In the genomic region with DNA sequence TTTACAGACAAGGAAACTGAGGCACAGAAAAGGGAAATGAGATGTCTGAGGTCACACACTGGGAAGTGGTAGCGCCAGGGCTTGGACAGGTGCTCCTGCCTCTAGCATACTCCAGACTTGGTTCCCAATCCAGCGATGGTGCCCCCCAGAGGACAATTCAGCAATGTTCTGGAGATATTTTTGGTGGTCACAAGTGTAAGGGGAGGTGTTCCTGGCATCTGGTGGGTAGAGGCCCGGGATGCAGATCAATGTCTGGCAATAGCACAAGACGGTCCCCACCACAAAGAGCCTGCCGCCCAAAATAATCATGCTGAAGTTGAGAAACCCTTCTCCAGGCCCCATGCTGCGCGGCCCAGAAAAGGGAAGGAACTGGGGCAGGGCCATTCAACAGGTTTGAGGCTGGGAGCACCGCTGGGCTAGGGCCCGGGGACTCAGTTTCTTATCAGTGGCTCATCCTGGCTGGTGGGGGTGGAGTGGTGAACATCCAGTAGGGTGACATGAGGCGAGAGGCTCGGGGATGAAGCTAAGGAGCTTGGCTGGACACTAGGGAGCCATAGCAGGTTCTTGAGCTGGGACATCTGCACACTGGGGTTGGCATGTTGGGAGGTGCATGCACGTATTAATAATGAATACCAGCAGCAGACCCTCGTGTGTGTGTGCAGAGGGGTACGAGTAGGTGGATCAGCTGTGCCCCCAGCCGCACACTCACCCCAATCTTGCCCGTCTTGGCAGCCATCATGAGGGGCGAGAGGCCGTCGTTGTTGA, we compare ENCODE assay signal across 13 cellular contexts. TPM values are rescaled to one million over a fixed set of nuclear protein-coding genes. Genes with fewer than 3 reads are reported as not detected.
A peak's percentile ranks its signal among the peaks of the same experiment; 100 is the strongest.
DNase-seq lines count a peak whose midpoint lies in the region; ATAC-seq and TF ChIP-seq lines count a peak whose summit lies in the region.
"Had no signal": no experiment of that assay in that cellular context is flagged by ENCODE, and none has a peak within 500 bp of the region (broad histone marks: within the 10 kb centered on the region; RNA-seq: fewer than 3 reads in every experiment).

No MANE protein-coding gene starts in this region.

- H3F3A ChIP-seq in Loucy (ENCODE audit: low read depth): no peaks in the 10 kb centered on the region

- H3K36me3 Mint-ChIP-seq in WTC11 (no peaks in the 10 kb centered on the region), neural crest cell (ENCODE audit: low read depth) (no peaks in the 10 kb centered on the region)

- H3K79me2 ChIP-seq in Loucy (ENCODE audit: insufficient read depth, low read length): no peaks in the 10 kb centered on the region
- H3K79me2 ChIP-seq: parathyroid adenoma had no signal

- no peak overlapping the region for H2AFZ ChIP-seq in Loucy (ENCODE audit: low read length)
- H2AFZ ChIP-seq: parathyroid adenoma had no signal

- no peak for TF ChIP-seq POLR2A in esophagus muscularis mucosa (IDR thresholded peaks at IDR 0.05; ENCODE audit: low read depth)

- no peaks in the 10 kb centered on the region for H4K20me1 ChIP-seq in Loucy (ENCODE audit: insufficient read depth, low read length, poor library complexity, severe bottlenecking)

- intact Hi-C loops in esophagus muscularis mucosa (cut with DNase I): no loop called here

- POLR2A ChIA-PET in WTC11 (lab: Charles Lee): no interaction called here

- WGBS in esophagus muscularis mucosa: 80% methylated on average over 17 of the region's 19 CpGs

- H3K4me1 ChIP-seq in Loucy (ENCODE audit: insufficient read depth, low read length, poor library complexity, severe bottlenecking) (no peaks in the 10 kb centered on the region), esophagus muscularis mucosa (no peaks in the 10 kb centered on the region)
- H3K4me1 ChIP-seq: parathyroid adenoma had no signal

- no peak overlapping the region for H3K27ac Mint-ChIP-seq in WTC11
- no peak overlapping the region for H3K27ac Mint-ChIP-seq in neural crest cell (ENCODE audit: unreplicated experiment)

- no peaks in the 10 kb centered on the region for H3K9me3 ChIP-seq in Loucy (ENCODE audit: insufficient read depth, low read depth, low read length)
- no peaks in the 10 kb centered on the region for H3K9me3 ChIP-seq in esophagus muscularis mucosa

- no peak overlapping the region for H3K9ac ChIP-seq in Loucy (ENCODE audit: low read depth, low read length, poor library complexity, severe bottlenecking)
- H3K9ac ChIP-seq: parathyroid adenoma had no signal

- CTCF ChIA-PET in WTC11 (lab: Charles Lee): interaction anchor here (1.3 kb wide), 1 partner anchor 48 kb away, joined by 3 read pairs; no protein-coding TSS in a partner anchor

- peak; percentile 19 for DNase-seq in NCI-H748 (lab: John Stamatoyannopoulos, UW; ENCODE audit: unreplicated experiment)
- DNase-seq in NCI-H748 treated with DMSO at 0.1 percent for 48 hours (lab: John Stamatoyannopoulos, UW): no peak
- DNase-seq in WTC11 (ENCODE audit: low spot score): peak; percentile 66
- no peak for DNase-seq in neural crest cell (ENCODE audit: low read depth, low spot score)
- no peak for DNase-seq in esophagus muscularis mucosa (ENCODE audit: extremely low spot score)
- DNase-seq: activated naive CD4-positive, alpha-beta T cell; AML-193; NCI-H2029; T1000 had no signal

- H3K36me3 ChIP-seq in Loucy (ENCODE audit: insufficient read depth, low read length) (no peaks in the 10 kb centered on the region), esophagus muscularis mucosa (no peaks in the 10 kb centered on the region)

- H3K4me3 Mint-ChIP-seq in WTC11 (no peak overlapping the region), neural crest cell (no peak overlapping the region)

- H3K9me3 Mint-ChIP-seq in WTC11 (no peaks in the 10 kb centered on the region), neural crest cell (no peaks in the 10 kb centered on the region)

- TF ChIP-seq CTCF in Loucy (conservative IDR thresholded peaks at IDR 0.05; ENCODE audit: low read length): peak; percentile 59
- 0 out of 2 replicates have a peak, but pooled peaks have one; percentile 16 for TF ChIP-seq CTCF in WTC11 (IDR thresholded peaks at IDR 0.05)
- TF ChIP-seq CTCF in neural crest cell (conservative IDR thresholded peaks at IDR 0.05): peak; percentile 34
- no peak for TF ChIP-seq CTCF in esophagus muscularis mucosa (IDR thresholded peaks at IDR 0.05)

- H3K27ac ChIP-seq in esophagus muscularis mucosa (replicated peaks in 1 of 4): no peak overlapping the region
- H3K27ac ChIP-seq: parathyroid adenoma had no signal

- no peaks in the 10 kb centered on the region; the same call in none of the 2 replicates for H3K27me3 Mint-ChIP-seq in WTC11 (ENCODE audit: low read depth)
- no peaks in the 10 kb centered on the region for H3K27me3 Mint-ChIP-seq in neural crest cell (ENCODE audit: low read depth)

- TF ChIP-seq EP300 in esophagus muscularis mucosa (IDR thresholded peaks at IDR 0.05): no peak

- H3K9me2 ChIP-seq in Loucy (replicated peaks; ENCODE audit: low read depth, low read length): no peaks in the 10 kb centered on the region

- H3K27me3 ChIP-seq in Loucy (ENCODE audit: insufficient read depth, low read length, poor library complexity, severe bottlenecking): no peaks in the 10 kb centered on the region
- H3K27me3 ChIP-seq in esophagus muscularis mucosa: peaks cover 0 to 12% (median 0%) of the 10 kb centered on the region in 4 donors

- H3K4me2 ChIP-seq in Loucy (ENCODE audit: low read depth, low read length, poor library complexity, severe bottlenecking): no peak overlapping the region

- H3K4me1 Mint-ChIP-seq in WTC11: peaks cover 3% of the 10 kb centered on the region; the same call in 1 of the 2 replicates
- H3K4me1 Mint-ChIP-seq in neural crest cell: peaks cover 4% of the 10 kb centered on the region

- H3K4me3 ChIP-seq in Loucy (ENCODE audit: low read length, poor library complexity, severe bottlenecking) (no peak overlapping the region), esophagus muscularis mucosa (no peak overlapping the region)

- ATAC-seq in WTC11: peak; percentile 85
- no peak for ATAC-seq in GM21825 (IDR thresholded peaks at IDR 0.05; ENCODE audit: unreplicated experiment)
- ATAC-seq in GM21717 (IDR thresholded peaks at IDR 0.05; ENCODE audit: unreplicated experiment): no peak

TF ChIP-seq in WTC11, 78 proteins besides CTCF, POLR2A, EP300 and RAD21:
- TF ChIP-seq JUN (CRISPR knock-in tag; IDR thresholded peaks at IDR 0.05) (no peak), GTF2I (CRISPR knock-in tag; conservative IDR thresholded peaks at IDR 0.05) (peak; percentile 77), ZNF232 (CRISPR knock-in tag; IDR thresholded peaks at IDR 0.05) (no peak), ESRRA (CRISPR knock-in tag; IDR thresholded peaks at IDR 0.05; ENCODE audit: borderline replicate concordance) (no peak), GRHL2 (CRISPR knock-in tag; IDR thresholded peaks at IDR 0.05; ENCODE audit: insufficient replicate concordance, severe bottlenecking) (no peak), CBFB (CRISPR knock-in tag; IDR thresholded peaks at IDR 0.05; ENCODE audit: low read depth) (no peak), NR1H2 (CRISPR knock-in tag; IDR thresholded peaks at IDR 0.05) (no peak)
- TF ChIP-seq, protein P1, sequence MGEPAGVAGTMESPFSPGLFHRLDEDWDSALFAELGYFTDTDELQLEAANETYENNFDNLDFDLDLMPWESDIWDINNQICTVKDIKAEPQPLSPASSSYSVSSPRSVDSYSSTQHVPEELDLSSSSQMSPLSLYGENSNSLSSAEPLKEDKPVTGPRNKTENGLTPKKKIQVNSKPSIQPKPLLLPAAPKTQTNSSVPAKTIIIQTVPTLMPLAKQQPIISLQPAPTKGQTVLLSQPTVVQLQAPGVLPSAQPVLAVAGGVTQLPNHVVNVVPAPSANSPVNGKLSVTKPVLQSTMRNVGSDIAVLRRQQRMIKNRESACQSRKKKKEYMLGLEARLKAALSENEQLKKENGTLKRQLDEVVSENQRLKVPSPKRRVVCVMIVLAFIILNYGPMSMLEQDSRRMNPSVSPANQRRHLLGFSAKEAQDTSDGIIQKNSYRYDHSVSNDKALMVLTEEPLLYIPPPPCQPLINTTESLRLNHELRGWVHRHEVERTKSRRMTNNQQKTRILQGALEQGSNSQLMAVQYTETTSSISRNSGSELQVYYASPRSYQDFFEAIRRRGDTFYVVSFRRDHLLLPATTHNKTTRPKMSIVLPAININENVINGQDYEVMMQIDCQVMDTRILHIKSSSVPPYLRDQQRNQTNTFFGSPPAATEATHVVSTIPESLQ (CRISPR knock-in tag; IDR thresholded peaks at IDR 0.05): no peak
TF ChIP-seq in WTC11: peak in this region for 1.

RNA-seq across cellular contexts. Expression of a gene that starts 35.1 kb away (rescaled TPM):
- 2.9 to 5.4 TPM (median 5.1 TPM) in 3 replicates for total RNA-seq in WTC11 (2021)
- total RNA-seq in neural crest cell: 3.5 and 3.7 TPM in 2 replicates
- total RNA-seq in esophagus muscularis mucosa: under 1 TPM; under 0.01 to 0.63 (median 0.35) TPM

Comparison
In these comparisons a context has a peak if more than half of its experiments do, and no peak if none do; other contexts are left out.
1. DNase-seq: peak in NCI-H748 (single experiment) and WTC11 (single experiment); none in NCI-H748 treated with DMSO at 0.1 percent for 48 hours (single experiment), neural crest cell (single experiment) and esophagus muscularis mucosa (single experiment).
2. CTCF ChIP-seq: peak in Loucy (single experiment), WTC11 (single experiment) and neural crest cell (single experiment); none in esophagus muscularis mucosa (0 of 3).